19 cellular contexts compared by ENCODE assay signal in the genomic region with DNA sequence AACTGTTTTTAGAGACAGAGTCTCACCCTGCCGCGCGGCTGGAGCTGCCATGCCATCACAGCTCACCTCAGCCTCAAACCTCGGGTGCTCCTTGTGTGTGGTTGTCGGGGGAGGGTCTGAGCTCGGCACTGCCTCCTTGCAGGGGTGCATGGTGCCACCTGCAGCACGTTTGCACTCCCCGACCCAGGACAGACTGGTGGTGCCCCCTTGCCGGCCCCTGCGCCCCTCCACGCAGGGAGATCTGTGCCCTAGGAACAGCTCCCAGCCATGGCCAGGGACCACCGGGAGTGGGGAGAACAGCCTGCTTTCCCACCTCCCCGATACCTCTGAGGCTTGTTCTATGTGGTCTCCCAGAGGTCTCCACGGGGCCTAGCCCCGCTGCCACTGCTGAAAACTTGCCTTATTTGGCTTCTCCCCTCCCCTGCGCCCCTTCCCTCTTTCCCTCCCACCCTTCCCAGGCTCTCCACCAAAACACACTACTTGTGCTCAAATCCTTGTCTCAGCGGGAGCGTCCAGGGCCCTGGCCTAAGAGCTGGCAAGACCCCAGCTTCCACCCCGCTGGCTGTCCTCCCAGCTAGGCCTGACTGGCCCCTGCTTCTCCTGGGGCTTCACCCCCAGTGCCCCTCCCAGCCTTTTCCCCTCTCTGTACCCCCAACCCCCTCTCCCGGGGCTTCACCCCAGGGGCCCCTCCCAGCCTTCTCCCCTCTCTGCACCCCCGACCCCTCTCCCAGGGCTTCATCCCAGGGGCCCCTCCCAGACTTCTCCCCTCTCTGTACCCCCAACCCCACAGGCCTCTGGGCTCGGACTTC. TPM values are rescaled to one million over a fixed set of nuclear protein-coding genes. Genes with fewer than 3 reads are reported as not detected.
DNase-seq lines count a peak whose midpoint lies in the region; ATAC-seq, FAIRE-seq and TF ChIP-seq lines count a peak whose summit lies in the region.
"Had no signal": no experiment of that assay in that cellular context is flagged by ENCODE, and none has a peak within 500 bp of the region (broad histone marks: within the 10 kb centered on the region; RNA-seq: fewer than 3 reads in every experiment).

No MANE protein-coding gene starts in this region.

- intact Hi-C loops in esophagus squamous epithelium (cut with DNase I) (no loop called here), mucosa of descending colon (cut with DNase I, micrococcal nuclease) (no loop called here), thyroid gland (cut with DNase I) (no loop called here)

- TF ChIP-seq RAD21 in SK-N-SH (IDR thresholded peaks at IDR 0.05; ENCODE audit: low read length) = no peak

- TF ChIP-seq EP300 in SK-N-SH (IDR thresholded peaks at IDR 0.05; ENCODE audit: borderline replicate concordance in 1 of 2, low read depth in 1 of 2, low read length in 1 of 2) = no peak

- WGBS in esophagus squamous epithelium, 2 donors = 68 to 69% methylated on average over 10 to 19 of the region's 22 CpGs
- 50 to 51% methylated on average over 21 to 22 of the region's 22 CpGs for WGBS in thyroid gland, 2 donors
- WGBS in SK-N-SH (ENCODE audit: low lambda C conversion rate) = 87% methylated on average over 14 of the region's 22 CpGs

- no peaks in the 10 kb centered on the region for H3F3A ChIP-seq in SK-N-SH (replicated peaks; ENCODE audit: insufficient read depth)

- H3K27me3 ChIP-seq in esophagus squamous epithelium (no peaks in the 10 kb centered on the region), thyroid gland (no peaks in the 10 kb centered on the region), SK-N-SH (ENCODE audit: insufficient read depth) (no peaks in the 10 kb centered on the region)
- H3K27me3 ChIP-seq: pancreas had no signal

- ATAC-seq in mucosa of descending colon (peak; percentile 25), HG02884 (IDR thresholded peaks at IDR 0.05; ENCODE audit: unreplicated experiment) (no peak)

- H3K4me1 ChIP-seq in esophagus squamous epithelium (peaks cover 0 to 17% (median 9%) of the 10 kb centered on the region in 3 donors), mucosa of descending colon (ENCODE audit: low read depth) (no peaks in the 10 kb centered on the region), thyroid gland (peaks cover 0 to 11% of the 10 kb centered on the region in 2 donors), SK-N-SH (ENCODE audit: control insufficient read depth in 1 of 2, insufficient read depth in 2 of 2, low read depth in 1 of 2, low read length in 1 of 2) (peaks cover 0 to 4% of the 10 kb centered on the region in 2 experiments; a peak in 1 of 4 replicates)
- H3K4me1 ChIP-seq: pancreas had no signal

- H2AFZ ChIP-seq in SK-N-SH (ENCODE audit: low read depth) = no peak overlapping the region

- H3K4me2 ChIP-seq in SK-N-SH = no peak overlapping the region

- no peaks in the 10 kb centered on the region for H3K36me3 ChIP-seq in esophagus squamous epithelium
- no peaks in the 10 kb centered on the region for H3K36me3 ChIP-seq in mucosa of descending colon (ENCODE audit: low read depth)
- H3K36me3 ChIP-seq in thyroid gland = no peaks in the 10 kb centered on the region
- no peaks in the 10 kb centered on the region for H3K36me3 ChIP-seq in SK-N-SH (replicated peaks in 1 of 2; ENCODE audit: control insufficient read depth in 1 of 2, insufficient read depth in 2 of 2, low read length in 1 of 2)
- H3K36me3 ChIP-seq: pancreas had no signal

- H3K9me3 ChIP-seq in esophagus squamous epithelium (no peaks in the 10 kb centered on the region), mucosa of descending colon (no peaks in the 10 kb centered on the region), thyroid gland (no peaks in the 10 kb centered on the region), SK-N-SH (no peaks in the 10 kb centered on the region)
- H3K9me3 ChIP-seq: pancreas had no signal

- no peaks in the 10 kb centered on the region for H4K20me1 ChIP-seq in SK-N-SH (ENCODE audit: insufficient read depth)

- FAIRE-seq in urothelium cell line (lab: Jason Lieb, UNC) = no peak
- FAIRE-seq: pancreas had no signal

- CTCF ChIA-PET in SK-N-SH (lab: Yijun Ruan, JAX) = interaction anchor here (1.5 to 4.3 kb wide), 2 partner anchors 9 to 22 kb away, joined by 4 to 23 read pairs; no protein-coding TSS in a partner anchor

- TF ChIP-seq POLR2A in NB4 (IDR thresholded peaks at IDR 0.05; ENCODE audit: extremely low read depth, insufficient read length) = no peak
- TF ChIP-seq POLR2A in esophagus squamous epithelium (IDR thresholded peaks at IDR 0.05) = no peak
- no peak for TF ChIP-seq POLR2A in thyroid gland (IDR thresholded peaks at IDR 0.05)

- H3K9me2 ChIP-seq in SK-N-SH = no peaks in the 10 kb centered on the region

- POLR2A ChIA-PET in SK-N-SH (lab: Yijun Ruan, JAX) = no interaction called here

- H3K27ac ChIP-seq in esophagus squamous epithelium (peak overlapping the region; percentile 31 to 84 (median 76)), thyroid gland (peak overlapping the region in 2 of 3 donors; percentile 53 to 57), SK-N-SH (ENCODE audit: low read depth in 2 of 2, low read length in 1 of 2) (no peak overlapping the region)
- H3K27ac ChIP-seq: pancreas had no signal

- H3K4me3 ChIP-seq in NB4 (ENCODE audit: low read depth, low read length) (no peak overlapping the region), esophagus squamous epithelium (no peak overlapping the region), mucosa of descending colon (no peak overlapping the region), thyroid gland (replicated peaks in 1 of 3) (no peak overlapping the region), SK-N-SH (ENCODE audit: low read depth in 2 of 2, low read length in 1 of 2) (no peak overlapping the region)
- H3K4me3 ChIP-seq: pancreas had no signal

- no peak overlapping the region for H3K9ac ChIP-seq in SK-N-SH

- DNase-seq in NB4 (ENCODE audit: low read depth) (peak; percentile 39), esophagus squamous epithelium (lab: John Stamatoyannopoulos, UW) (no peak), mucosa of descending colon (peak in 1 of 3 donors; percentile 43), thyroid gland (peak; percentile 37 to 52), urothelium cell line (ENCODE audit: low spot score) (no peak), SK-N-SH (no peak), T1000 (lab: John Stamatoyannopoulos, UW) (no peak)
- DNase-seq: activated CD4-positive, alpha-beta memory T cell treated with anti-CD3 and anti-CD28 coated beads, Interleukin-2, amount 10 ng/mL, durations not matched to agents 7 days and 5 days; activated naive CD8-positive, alpha-beta T cell treated with anti-CD3 and anti-CD28 coated beads for 36 hours; activated T-cell treated with anti-CD3 and anti-CD28 coated beads, Interleukin-2, amount 50 U/mL, for 48 hours; DND-41; kidney glomerular epithelial cell; NCI-H1436 treated with DMSO at 0.1 percent for 48 hours; NCI-H2171 treated with DMSO at 0.1 percent for 48 hours; NCI-H774; RPMI8226; T-helper 1 cell had no signal

- TF ChIP-seq CTCF in NB4 (IDR thresholded peaks at IDR 0.05; ENCODE audit: low read depth, low read length) (no peak), esophagus squamous epithelium (IDR thresholded peaks at IDR 0.05) (no peak), mucosa of descending colon (IDR thresholded peaks at IDR 0.05) (no peak), thyroid gland (IDR thresholded peaks at IDR 0.05) (no peak), SK-N-SH (IDR thresholded peaks at IDR 0.05) (no peak)

- H3K79me2 ChIP-seq in SK-N-SH (ENCODE audit: insufficient read depth) = no peaks in the 10 kb centered on the region

TF ChIP-seq in SK-N-SH, 30 proteins besides CTCF, POLR2A, EP300 and RAD21 (continues in another document):
- TF ChIP-seq MXI1 (IDR thresholded peaks at IDR 0.05; ENCODE audit: low read depth, low read length) (no peak), IRF3 (IDR thresholded peaks at IDR 0.05; ENCODE audit: low read depth, low read length) (no peak), SMC3 (IDR thresholded peaks at IDR 0.05; ENCODE audit: low read depth, low read length) (no peak), TEAD4 (IDR thresholded peaks at IDR 0.05; ENCODE audit: borderline replicate concordance, insufficient read depth) (no peak), POLR2AphosphoS5 (IDR thresholded peaks at IDR 0.05; ENCODE audit: low read depth, low read length) (no peak), NFIC (IDR thresholded peaks at IDR 0.05; ENCODE audit: borderline replicate concordance) (no peak), RCOR1 (IDR thresholded peaks at IDR 0.05; ENCODE audit: low read length) (no peak), YY1 (IDR thresholded peaks at IDR 0.05; ENCODE audit: low read depth) (no peak), GABPA (IDR thresholded peaks at IDR 0.05; ENCODE audit: low read depth) (no peak)

RNA-seq across cellular contexts. Expression of gene TPCN2, which starts 13.4 kb away (rescaled TPM):
- total RNA-seq in esophagus squamous epithelium (10 to 100 TPM in 2 of 4 donors, 1 to 10 TPM in 2; 7.9 to 12.0 (median 9.1) TPM), mucosa of descending colon (10 to 100 TPM; 19.5 to 37.4 (median 20.7) TPM), thyroid gland (10 to 100 TPM; 10.5 to 30.4 (median 13.7) TPM)
- polyA plus RNA-seq in SK-N-SH (2012; rRNA removed) = 7.6 and 8.7 TPM in 2 replicates
- polyA plus RNA-seq in SK-N-SH (2012; cell fraction: cytosol; rRNA removed) = 3.3 and 4.5 TPM in 2 replicates
- 36.5 and 41.4 TPM in 2 replicates for polyA plus RNA-seq in SK-N-SH (2012; cell fraction: nucleus; rRNA removed)

RNA-seq across cellular contexts. Expression of gene MRGPRF, which starts 22.3 kb away (rescaled TPM):
- total RNA-seq in esophagus squamous epithelium = 10 to 100 TPM in 1 of 4 donors, 1 to 10 TPM in 3; 1.3 to 14.3 (median 6.1) TPM
- total RNA-seq in mucosa of descending colon = 100 to 1,000 TPM in 1 of 3 donors, 10 to 100 TPM in 1, 1 to 10 TPM in 1; 4.7 to 117 (median 14.2) TPM
- 1 to 10 TPM; 5.0 to 7.6 (median 6.6) TPM for total RNA-seq in thyroid gland
- 0.18 and 0.19 TPM in 2 replicates for polyA plus RNA-seq in SK-N-SH (2012; rRNA removed)
- polyA plus RNA-seq in SK-N-SH (2012; cell fraction: cytosol; rRNA removed) = 0.08 and 0.12 TPM in 2 replicates
- polyA plus RNA-seq in SK-N-SH (2012; cell fraction: nucleus; rRNA removed) = 0.21 and 0.39 TPM in 2 replicates
- total RNA-seq: activated CD4-positive, alpha-beta memory T cell treated with anti-CD3 and anti-CD28 coated beads, Interleukin-2, amount 10 ng/mL, durations not matched to agents 7 days and 5 days; activated naive CD8-positive, alpha-beta T cell treated with anti-CD3 and anti-CD28 coated beads for 36 hours had no signal

RNA-seq across cellular contexts. Expression of gene MRGPRD, which starts 54.6 kb away (rescaled TPM):
- total RNA-seq in esophagus squamous epithelium (not detected), mucosa of descending colon (under 1 TPM in 1 of 3 donors, not detected in 2; 0.41 TPM), thyroid gland (not detected)
- not detected in 2 replicates for polyA plus RNA-seq in SK-N-SH (2012; rRNA removed)
- not detected in 2 replicates for polyA plus RNA-seq in SK-N-SH (2012; cell fraction: cytosol; rRNA removed)
- not detected in 2 replicates for polyA plus RNA-seq in SK-N-SH (2012; cell fraction: nucleus; rRNA removed)
- total RNA-seq: activated CD4-positive, alpha-beta memory T cell treated with anti-CD3 and anti-CD28 coated beads, Interleukin-2, amount 10 ng/mL, durations not matched to agents 7 days and 5 days; activated naive CD8-positive, alpha-beta T cell treated with anti-CD3 and anti-CD28 coated beads for 36 hours; pancreas had no signal
- polyA plus RNA-seq: pancreas had no signal

Comparison
In these comparisons a context has a peak if more than half of its experiments do, and no peak if none do; other contexts are left out.
1. DNase-seq: peak in NB4 (single experiment) and thyroid gland (2 of 2); none in esophagus squamous epithelium (single experiment), urothelium cell line (single experiment), SK-N-SH (single experiment) and T1000 (single experiment).
2. H3K27ac ChIP-seq: peak in esophagus squamous epithelium (4 of 4) and thyroid gland (2 of 3); none in SK-N-SH (0 of 2).